Comparison of ENCODE assay signal across 15 cellular contexts in the genomic region with DNA sequence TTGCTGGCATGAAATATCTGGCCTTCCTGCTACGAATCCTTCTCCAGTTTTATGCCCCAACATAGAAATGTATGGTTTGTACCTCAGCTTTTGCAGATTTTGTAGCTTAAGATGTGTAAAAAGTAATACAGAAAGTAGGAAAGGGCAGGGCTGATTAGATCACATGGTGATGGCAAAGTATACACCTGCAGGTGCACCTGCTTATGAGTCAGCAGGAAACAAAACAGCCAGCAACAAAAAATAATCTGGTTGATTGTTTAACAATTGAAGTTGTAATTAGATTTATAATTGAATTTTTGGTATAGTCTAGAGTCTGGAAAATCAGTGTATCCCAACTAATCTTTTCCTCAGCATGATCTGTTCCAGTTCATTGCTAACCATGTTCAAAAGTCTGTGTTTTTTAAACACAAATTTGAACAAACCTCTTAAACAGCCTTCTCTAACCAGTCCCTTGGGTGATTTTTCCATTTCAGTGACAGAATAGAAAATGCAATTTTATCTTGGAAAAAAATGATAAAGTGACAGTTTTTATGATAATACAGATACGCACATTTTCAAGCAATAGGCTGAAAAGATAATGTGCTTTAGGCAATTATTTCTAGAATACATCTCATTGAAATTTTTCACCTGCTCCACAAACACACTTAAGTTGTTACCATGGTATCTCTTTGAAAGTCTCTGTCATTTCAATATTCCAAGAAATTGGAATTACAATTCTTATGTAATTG.
DNase-seq lines count a peak whose midpoint lies in the region; ATAC-seq and TF ChIP-seq lines count a peak whose summit lies in the region.
"Had no signal": no experiment of that assay in that cellular context is flagged by ENCODE, and none has a peak within 500 bp of the region (broad histone marks: within the 10 kb centered on the region; RNA-seq: fewer than 3 reads in every experiment).

No MANE protein-coding gene starts in this region.

- H3K4me3 ChIP-seq in OCI-LY3 (ENCODE audit: low read length) (no peak overlapping the region), upper lobe of right lung (no peak overlapping the region)
- H3K4me3 ChIP-seq: SJCRH30 had no signal

- no peak overlapping the region for H3K9ac ChIP-seq in OCI-LY3 (ENCODE audit: low read length)

- H2AFZ ChIP-seq in OCI-LY3 (ENCODE audit: low read depth, low read length) = no peak overlapping the region

- H4K20me1 ChIP-seq in OCI-LY3 (ENCODE audit: insufficient read depth, low read length) = no peaks in the 10 kb centered on the region

- H3K27me3 ChIP-seq in OCI-LY3 (ENCODE audit: low read depth, low read length) (no peaks in the 10 kb centered on the region), upper lobe of right lung (no peaks in the 10 kb centered on the region)
- H3K27me3 ChIP-seq: SJCRH30 had no signal

- peak overlapping the region; percentile 11 for H3K4me2 ChIP-seq in OCI-LY3 (ENCODE audit: low read length)

- H3K79me2 ChIP-seq in OCI-LY3 (ENCODE audit: low read length) = no peaks in the 10 kb centered on the region

- H3K4me1 ChIP-seq in OCI-LY3 (ENCODE audit: low read length) (peaks cover 9% of the 10 kb centered on the region), upper lobe of right lung (no peaks in the 10 kb centered on the region)
- H3K4me1 ChIP-seq: SJCRH30 had no signal

- H3K36me3 ChIP-seq in OCI-LY3 (replicated peaks; ENCODE audit: low read depth, low read length) (no peaks in the 10 kb centered on the region), upper lobe of right lung (no peaks in the 10 kb centered on the region)
- H3K36me3 ChIP-seq: SJCRH30 had no signal

- TF ChIP-seq CTCF in OCI-LY3 (IDR thresholded peaks at IDR 0.05; ENCODE audit: low read depth, low read length) (no peak), upper lobe of right lung (IDR thresholded peaks at IDR 0.05) (no peak)

- H3K9me3 ChIP-seq in OCI-LY3 (ENCODE audit: insufficient read depth, low read length) = no peaks in the 10 kb centered on the region
- no peaks in the 10 kb centered on the region for H3K9me3 ChIP-seq in upper lobe of right lung
- H3K9me3 ChIP-seq: SJCRH30 had no signal

- intact Hi-C loops in posterior cingulate gyrus (cut with DNase I) = no loop called here
- intact Hi-C loops in upper lobe of right lung (cut with DNase I) = no loop called here

- ATAC-seq in upper lobe of right lung = no peak
- ATAC-seq: activated CD4-positive, CD25-positive, alpha-beta regulatory T cell treated with anti-CD3 and anti-CD28 coated beads, Interleukin-2, amount 50 U/mL, for 24 hours; stimulated activated naive CD8-positive, alpha-beta T cell treated with anti-CD3 and anti-CD28 coated beads, Interleukin-15, amount 100 ng/mL, for 72 hours had no signal

- H3K27ac ChIP-seq in OCI-LY3 (ENCODE audit: low read length) = no peak overlapping the region
- no peak overlapping the region for H3K27ac ChIP-seq in upper lobe of right lung
- H3K27ac ChIP-seq: SJCRH30 had no signal

- peak; percentile 43 for DNase-seq in DMS79 treated with DMSO at 0.1 percent for 48 hours (lab: John Stamatoyannopoulos, UW)
- no peak for DNase-seq in DMS79 (lab: John Stamatoyannopoulos, UW)
- peak; percentile 82 for DNase-seq in NCI-H146 treated with DMSO at 0.1 percent for 48 hours (lab: John Stamatoyannopoulos, UW; ENCODE audit: unreplicated experiment)
- DNase-seq in mucosa of gallbladder (ENCODE audit: low spot score) = peak; percentile 27
- DNase-seq in posterior cingulate gyrus = no peak
- no peak for DNase-seq in upper lobe of right lung
- DNase-seq in middle frontal gyrus (ENCODE audit: extremely low spot score, low spot score) = no peak
- DNase-seq: caudate nucleus; DND-41; midbrain; NCI-H2227 treated with DMSO at 0.1 percent for 48 hours; SJCRH30; stimulated activated naive CD8-positive, alpha-beta T cell treated with anti-CD3 and anti-CD28 coated beads, Interleukin-15, amount 100 ng/mL, for 72 hours had no signal

Comparison
In these comparisons a context has a peak if more than half of its experiments do, and no peak if none do; other contexts are left out.
1. DNase-seq: peak in DMS79 treated with DMSO at 0.1 percent for 48 hours (single experiment), NCI-H146 treated with DMSO at 0.1 percent for 48 hours (single experiment) and mucosa of gallbladder (single experiment); none in DMS79 (single experiment), posterior cingulate gyrus (0 of 10), upper lobe of right lung (single experiment) and middle frontal gyrus (single experiment).